24 cellular contexts compared by ENCODE assay signal in the genomic region with DNA sequence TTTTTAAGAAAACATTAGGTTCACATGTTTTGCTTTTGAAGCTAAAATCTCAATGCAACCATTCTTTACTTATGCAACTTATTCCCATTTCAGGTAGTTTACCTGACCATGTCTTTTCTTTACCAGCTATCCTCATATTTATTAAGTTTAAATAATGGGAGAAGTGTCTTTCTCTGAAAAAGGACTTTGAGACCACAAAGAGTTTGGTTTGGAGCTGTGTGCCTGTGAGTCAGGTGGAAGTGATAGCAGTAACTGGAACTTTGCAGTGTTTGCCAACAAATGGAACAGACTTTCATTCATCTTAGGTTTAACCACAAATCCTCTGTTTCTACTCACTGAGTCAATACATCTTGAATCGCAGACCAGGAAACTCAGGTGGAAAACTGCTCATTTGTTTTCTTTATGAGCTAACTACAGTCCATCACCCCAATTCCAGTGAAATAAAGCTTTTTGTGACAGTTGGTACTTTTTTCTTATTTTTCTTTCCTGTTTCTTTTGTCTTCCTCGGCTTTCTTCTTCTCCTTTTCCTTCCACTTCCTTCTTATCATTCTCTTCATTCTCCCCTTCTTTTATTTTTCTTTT.
DNase-seq lines count a peak whose midpoint lies in the region; ATAC-seq and TF ChIP-seq lines count a peak whose summit lies in the region.
"Had no signal": no experiment of that assay in that cellular context is flagged by ENCODE, and none has a peak within 500 bp of the region (broad histone marks: within the 10 kb centered on the region; RNA-seq: fewer than 3 reads in every experiment).

No MANE protein-coding gene starts in this region.

- no peak for ATAC-seq in HG03280 (IDR thresholded peaks at IDR 0.05; ENCODE audit: unreplicated experiment)
- no peak for ATAC-seq in activated CD4-positive, alpha-beta T cell treated with anti-CD3 and anti-CD28 coated beads for 36 hours
- ATAC-seq: heart right ventricle; left lobe of liver; naive thymus-derived CD8-positive, alpha-beta T cell; right cardiac atrium; stimulated activated naive CD8-positive, alpha-beta T cell treated with anti-CD3 and anti-CD28 coated beads, Interleukin-15, Interleukin-2, amounts not matched to agents 100 U/mL and 50 U/mL, for 24 hours had no signal

- intact Hi-C loops in activated CD4-positive, alpha-beta T cell treated with anti-CD3 and anti-CD28 coated beads for 36 hours (cut with DNase I, micrococcal nuclease), result no loop called here

- CTCF ChIA-PET in activated CD4-positive, alpha-beta T cell treated with anti-CD3 and anti-CD28 coated beads for 36 hours (lab: Charles Lee), result interaction anchor here (0.7 kb wide), 1 partner anchor 403 kb away, joined by 4 read pairs; no protein-coding TSS in a partner anchor
- CTCF ChIA-PET in CD8-positive, alpha-beta memory T cell (lab: Charles Lee), result no interaction called here

- POLR2A ChIA-PET in activated CD4-positive, alpha-beta T cell treated with anti-CD3 and anti-CD28 coated beads for 36 hours (lab: Charles Lee), result no interaction called here
- POLR2A ChIA-PET in CD8-positive, alpha-beta memory T cell (lab: Charles Lee), result no interaction called here

- H3K9me3 Mint-ChIP-seq in type B pancreatic cell, result no peaks in the 10 kb centered on the region
- H3K9me3 Mint-ChIP-seq in activated CD4-positive, alpha-beta T cell treated with anti-CD3 and anti-CD28 coated beads for 36 hours (ENCODE audit: low read depth), result no peaks in the 10 kb centered on the region
- H3K9me3 Mint-ChIP-seq in CD8-positive, alpha-beta memory T cell, result peaks cover 0 to 3% (median 0%) of the 10 kb centered on the region in 5 donors
- H3K9me3 Mint-ChIP-seq: activated B cell treated with CpG ODN at 0.5 μM for 24 hours; CD4-positive, alpha-beta T cell; naive thymus-derived CD8-positive, alpha-beta T cell had no signal

- no peaks in the 10 kb centered on the region for H3K36me3 ChIP-seq in kidney epithelial cell (ENCODE audit: control insufficient read depth, insufficient read depth, low read length)
- no peaks in the 10 kb centered on the region for H3K36me3 ChIP-seq in CD8-positive, alpha-beta memory T cell (ENCODE audit: insufficient read depth, low read length)
- H3K36me3 ChIP-seq: heart right ventricle had no signal

- no peak overlapping the region for H3K4me3 ChIP-seq in kidney epithelial cell (ENCODE audit: low read depth, low read length)
- no peak overlapping the region for H3K4me3 ChIP-seq in CD8-positive, alpha-beta memory T cell (ENCODE audit: low read length)
- H3K4me3 ChIP-seq: heart right ventricle had no signal

- no peaks in the 10 kb centered on the region for H3K4me1 ChIP-seq in CD8-positive, alpha-beta memory T cell (ENCODE audit: insufficient read depth, low read length)
- H3K4me1 ChIP-seq: heart right ventricle had no signal

- no peak overlapping the region for H3K4me3 Mint-ChIP-seq in type B pancreatic cell
- no peak overlapping the region for H3K4me3 Mint-ChIP-seq in activated CD4-positive, alpha-beta T cell treated with anti-CD3 and anti-CD28 coated beads for 36 hours
- no peak overlapping the region for H3K4me3 Mint-ChIP-seq in CD8-positive, alpha-beta memory T cell
- H3K4me3 Mint-ChIP-seq: activated B cell treated with CpG ODN at 0.5 μM for 24 hours; CD4-positive, alpha-beta T cell; naive thymus-derived CD8-positive, alpha-beta T cell had no signal

- H3K27ac Mint-ChIP-seq in type B pancreatic cell, result peak overlapping the region; percentile 16
- H3K27ac Mint-ChIP-seq in activated CD4-positive, alpha-beta T cell treated with anti-CD3 and anti-CD28 coated beads for 36 hours, result no peak overlapping the region
- H3K27ac Mint-ChIP-seq in CD8-positive, alpha-beta memory T cell, result no peak overlapping the region
- H3K27ac Mint-ChIP-seq: activated B cell treated with CpG ODN at 0.5 μM for 24 hours; CD4-positive, alpha-beta T cell had no signal

- peaks cover 5% of the 10 kb centered on the region for H3K36me3 Mint-ChIP-seq in type B pancreatic cell
- no peaks in the 10 kb centered on the region for H3K36me3 Mint-ChIP-seq in activated CD4-positive, alpha-beta T cell treated with anti-CD3 and anti-CD28 coated beads for 36 hours (ENCODE audit: low read depth)
- H3K36me3 Mint-ChIP-seq in CD8-positive, alpha-beta memory T cell, result no peaks in the 10 kb centered on the region
- H3K36me3 Mint-ChIP-seq: naive thymus-derived CD8-positive, alpha-beta T cell had no signal

- H3K27me3 ChIP-seq in kidney epithelial cell (ENCODE audit: control insufficient read depth, insufficient read depth, low read length), result no peaks in the 10 kb centered on the region
- H3K27me3 ChIP-seq in CD8-positive, alpha-beta memory T cell (ENCODE audit: insufficient read depth, low read length, poor library complexity, severe bottlenecking), result no peaks in the 10 kb centered on the region

- no peaks in the 10 kb centered on the region for H3K9me3 ChIP-seq in CD8-positive, alpha-beta memory T cell (ENCODE audit: low read length)
- H3K9me3 ChIP-seq: heart right ventricle had no signal

- H3K4me1 Mint-ChIP-seq in type B pancreatic cell (ENCODE audit: unreplicated experiment), result peaks cover 22% of the 10 kb centered on the region
- no peaks in the 10 kb centered on the region for H3K4me1 Mint-ChIP-seq in activated CD4-positive, alpha-beta T cell treated with anti-CD3 and anti-CD28 coated beads for 36 hours
- no peaks in the 10 kb centered on the region for H3K4me1 Mint-ChIP-seq in CD8-positive, alpha-beta memory T cell
- H3K4me1 Mint-ChIP-seq: activated B cell treated with CpG ODN at 0.5 μM for 24 hours; naive thymus-derived CD8-positive, alpha-beta T cell had no signal

- no peak overlapping the region for H3K27ac ChIP-seq in CD8-positive, alpha-beta memory T cell (ENCODE audit: low read depth, low read length)
- H3K27ac ChIP-seq: heart right ventricle had no signal

- TF ChIP-seq CTCF in kidney epithelial cell (IDR thresholded peaks at IDR 0.05; ENCODE audit: insufficient read depth, low read length, poor library complexity, severe bottlenecking) (no peak), type B pancreatic cell (conservative IDR thresholded peaks at IDR 0.05) (no peak)

- DNase-seq in NCI-H2196 (lab: John Stamatoyannopoulos, UW; ENCODE audit: unreplicated experiment) (peak; percentile 58), astrocyte of the hippocampus (ENCODE audit: low read depth, low spot score) (peak; percentile 14), kidney epithelial cell (ENCODE audit: low read depth) (peak; percentile 18), type B pancreatic cell (ENCODE audit: extremely low spot score, unreplicated experiment) (no peak)
- no peak for DNase-seq in activated CD4-positive, alpha-beta T cell treated with anti-CD3 and anti-CD28 coated beads for 36 hours
- DNase-seq in CD8-positive, alpha-beta memory T cell, result no peak
- DNase-seq: activated B cell treated with CpG ODN at 0.5 μM for 24 hours; activated CD4-positive, alpha-beta T cell treated with anti-CD3 and anti-CD28 coated beads, Interleukin-2, amount 50 U/mL, for 4 hours; activated naive CD4-positive, alpha-beta T cell treated with anti-CD3 and anti-CD28 coated beads, Interleukin-2, amount 50 U/mL, for 16 hours; anterior cingulate cortex; CD4-positive, alpha-beta T cell; DMS79; heart right ventricle; naive thymus-derived CD8-positive, alpha-beta T cell; NCI-H1048; NCI-H1694 treated with DMSO at 0.1 percent for 48 hours; NCI-H226; NCI-H774; occipital lobe; right cardiac atrium; stimulated activated naive CD8-positive, alpha-beta T cell treated with anti-CD3 and anti-CD28 coated beads, Interleukin-15, Interleukin-2, amounts not matched to agents 100 U/mL and 50 U/mL, for 24 hours; T-helper 9 cell had no signal

- no peaks in the 10 kb centered on the region for H3K27me3 Mint-ChIP-seq in type B pancreatic cell
- peaks cover 9% of the 10 kb centered on the region for H3K27me3 Mint-ChIP-seq in activated CD4-positive, alpha-beta T cell treated with anti-CD3 and anti-CD28 coated beads for 36 hours
- H3K27me3 Mint-ChIP-seq in CD8-positive, alpha-beta memory T cell, result peaks cover 0 to 8% of the 10 kb centered on the region in 2 donors

Comparison
In these comparisons a context has a peak if more than half of its experiments do, and no peak if none do; other contexts are left out.
1. DNase-seq: peak in NCI-H2196 (single experiment), astrocyte of the hippocampus (single experiment) and kidney epithelial cell (single experiment); none in type B pancreatic cell (single experiment), activated CD4-positive, alpha-beta T cell treated with anti-CD3 and anti-CD28 coated beads for 36 hours (single experiment) and CD8-positive, alpha-beta memory T cell (0 of 5).